ENCODE assay signal across 29 cellular contexts in the genomic region with DNA sequence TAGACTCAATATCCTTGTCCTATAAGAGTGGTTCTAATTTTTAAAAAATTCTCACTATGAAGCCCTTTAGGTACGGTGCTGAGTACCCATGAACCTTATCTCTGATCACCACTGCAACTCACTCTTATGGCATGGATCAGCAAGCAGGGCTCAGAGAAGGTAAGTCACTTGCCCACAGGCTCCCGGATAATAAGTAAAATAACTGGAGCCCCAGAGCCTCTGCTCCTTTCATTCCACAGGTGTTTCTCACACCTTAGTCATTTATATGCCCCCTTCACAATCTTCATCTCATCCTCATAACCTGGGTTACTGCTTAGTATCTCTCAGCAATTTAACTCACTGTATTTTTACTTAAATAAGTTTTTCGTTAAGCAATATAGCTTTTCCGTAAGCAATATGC. TPM values are rescaled to one million over a fixed set of nuclear protein-coding genes. Genes with fewer than 3 reads are reported as not detected.
A peak's percentile ranks its signal among the peaks of the same experiment; 100 is the strongest.
DNase-seq lines count a peak whose midpoint lies in the region; ATAC-seq, FAIRE-seq and TF ChIP-seq lines count a peak whose summit lies in the region.
"Had no signal": no experiment of that assay in that cellular context is flagged by ENCODE, and none has a peak within 500 bp of the region (broad histone marks: within the 10 kb centered on the region; RNA-seq: fewer than 3 reads in every experiment).

No MANE protein-coding gene starts in this region.

- no peak for FAIRE-seq in RCC 7860 (lab: Jason Lieb, UNC)
- FAIRE-seq: A549, GM12878 had no signal

- no peak overlapping the region for H3K27ac Mint-ChIP-seq in CD4-positive, alpha-beta memory T cell
- H3K27ac Mint-ChIP-seq: CD8-positive, alpha-beta T cell; GM23338; H9 had no signal

- H3K36me3 Mint-ChIP-seq in CD4-positive, alpha-beta memory T cell = no peaks in the 10 kb centered on the region
- H3K36me3 Mint-ChIP-seq: CD8-positive, alpha-beta T cell had no signal

- DNase-seq in left ventricle myocardium inferior (no peak), left cardiac atrium (no peak), RCC 7860 (ENCODE audit: low spot score) (peak; percentile 39), epithelial cell of prostate (ENCODE audit: low read depth, low spot score) (no peak), thyroid gland (no peak), cerebellar cortex (ENCODE audit: low spot score) (no peak), NCI-H146 (lab: John Stamatoyannopoulos, UW) (no peak)
- DNase-seq in CD4-positive, alpha-beta memory T cell = no peak
- DNase-seq: C1 segment of cervical spinal cord; Caco-2; CD8-positive, alpha-beta T cell; DMS79; EL; GDM1; H9; NCI-H1092 treated with DMSO at 0.1 percent for 48 hours; NCI-H1436 treated with DMSO at 0.1 percent for 48 hours; NCI-H1930; NCI-H2107; NCI-H446; NCI-H524 treated with DMSO at 0.1 percent for 48 hours; NCI-H774; Peyer's patch had no signal

- CTCF ChIA-PET in CD4-positive, alpha-beta memory T cell (lab: Charles Lee; ENCODE audit: partially characterized antibody) = no interaction called here

- H3K27ac ChIP-seq in left ventricle myocardium inferior (replicated peaks) (peak overlapping the region; percentile 88), epithelial cell of prostate (peak overlapping the region; percentile 13), thyroid gland (peak overlapping the region; percentile 4 to 70 (median 8))
- no peak overlapping the region for H3K27ac ChIP-seq in CD4-positive, alpha-beta memory T cell (ENCODE audit: low read depth, low read length)
- H3K27ac ChIP-seq: A549, HL-60, Peyer's patch, SJSA1 had no signal

- H3K4me1 ChIP-seq in left ventricle myocardium inferior = peaks cover 33% of the 10 kb centered on the region
- peaks cover 31 to 39% of the 10 kb centered on the region in 2 donors for H3K4me1 ChIP-seq in thyroid gland
- H3K4me1 ChIP-seq in CD4-positive, alpha-beta memory T cell (ENCODE audit: insufficient read depth, low read length) = no peaks in the 10 kb centered on the region
- H3K4me1 ChIP-seq: Peyer's patch had no signal

- POLR2A ChIA-PET in CD4-positive, alpha-beta memory T cell (lab: Charles Lee; ENCODE audit: partially characterized antibody) = no interaction called here

- H3K9me3 ChIP-seq in left ventricle myocardium inferior (replicated peaks) (no peaks in the 10 kb centered on the region), thyroid gland (no peaks in the 10 kb centered on the region)
- H3K9me3 ChIP-seq in CD4-positive, alpha-beta memory T cell (ENCODE audit: control insufficient read depth in 1 of 2, low read length in 2 of 2) = no peaks in the 10 kb centered on the region
- H3K9me3 ChIP-seq: A549, Caco-2, Peyer's patch, SJSA1 had no signal

- peak overlapping the region; percentile 54 for H3K4me3 ChIP-seq in left ventricle myocardium inferior
- H3K4me3 ChIP-seq in thyroid gland (replicated peaks in 1 of 3) = no peak overlapping the region
- no peak overlapping the region for H3K4me3 ChIP-seq in CD4-positive, alpha-beta memory T cell (ENCODE audit: low read length in 2 of 2)
- H3K4me3 ChIP-seq: A549, GM12878, GM23338, Peyer's patch, SJSA1 had no signal

- no peaks in the 10 kb centered on the region for H3K27me3 Mint-ChIP-seq in CD4-positive, alpha-beta memory T cell

- peaks cover 2 to 13% (median 10%) of the 10 kb centered on the region in 4 donors for H3K4me1 Mint-ChIP-seq in CD4-positive, alpha-beta memory T cell

- intact Hi-C loops in left ventricle myocardium inferior (cut with micrococcal nuclease) = no loop called here
- intact Hi-C loops in left cardiac atrium (cut with DNase I) = no loop called here
- intact Hi-C loops in thyroid gland (cut with DNase I) = no loop called here
- intact Hi-C loops in CD4-positive, alpha-beta memory T cell (cut with micrococcal nuclease) = no loop called here

- H3K27me3 ChIP-seq in left ventricle myocardium inferior (ENCODE audit: low read depth) (no peaks in the 10 kb centered on the region), thyroid gland (no peaks in the 10 kb centered on the region)
- no peaks in the 10 kb centered on the region for H3K27me3 ChIP-seq in CD4-positive, alpha-beta memory T cell (ENCODE audit: insufficient read depth, low read length)
- H3K27me3 ChIP-seq: Peyer's patch, SJSA1 had no signal

- TF ChIP-seq POLR2A in thyroid gland (IDR thresholded peaks at IDR 0.05) = no peak

- TF ChIP-seq CTCF in left ventricle myocardium inferior (IDR thresholded peaks at IDR 0.05; ENCODE audit: borderline replicate concordance) (no peak), thyroid gland (IDR thresholded peaks at IDR 0.05) (no peak)

- no peaks in the 10 kb centered on the region for H3K36me3 ChIP-seq in left ventricle myocardium inferior
- no peaks in the 10 kb centered on the region for H3K36me3 ChIP-seq in thyroid gland
- no peaks in the 10 kb centered on the region for H3K36me3 ChIP-seq in CD4-positive, alpha-beta memory T cell (ENCODE audit: insufficient read depth, low read length)
- H3K36me3 ChIP-seq: Peyer's patch, SJSA1 had no signal

- no peak for ATAC-seq in left cardiac atrium
- ATAC-seq: A549; CD8-positive, alpha-beta T cell; GM12878; GM23338; Right ventricle myocardium inferior had no signal

- no peaks in the 10 kb centered on the region for H3K9me3 Mint-ChIP-seq in CD4-positive, alpha-beta memory T cell
- H3K9me3 Mint-ChIP-seq: CD8-positive, alpha-beta T cell; GM23338; H9 had no signal

- H3K4me3 Mint-ChIP-seq in CD4-positive, alpha-beta memory T cell = no peak overlapping the region
- H3K4me3 Mint-ChIP-seq: CD8-positive, alpha-beta T cell; GM23338; H9 had no signal

- WGBS in thyroid gland, 2 donors = 81 to 86% methylated on average over 4 of the region's 4 CpGs

RNA-seq across cellular contexts. Expression of a gene that starts 28.4 kb away (rescaled TPM):
- total RNA-seq in left ventricle myocardium inferior (331 TPM), left cardiac atrium (100 to 1,000 TPM; 217 to 302 TPM), thyroid gland (100 to 1,000 TPM; 189 to 405 (median 244) TPM)
- 100 to 1,000 TPM; 300 to 319 TPM for total RNA-seq in CD4-positive, alpha-beta memory T cell
- polyA plus RNA-seq in CD4-positive, alpha-beta memory T cell = 100 to 1,000 TPM in 1 of 2 donors, 10 to 100 TPM in 1; 68.7 to 195 TPM
